ENCODE assay signal across 23 cellular contexts in the genomic region with DNA sequence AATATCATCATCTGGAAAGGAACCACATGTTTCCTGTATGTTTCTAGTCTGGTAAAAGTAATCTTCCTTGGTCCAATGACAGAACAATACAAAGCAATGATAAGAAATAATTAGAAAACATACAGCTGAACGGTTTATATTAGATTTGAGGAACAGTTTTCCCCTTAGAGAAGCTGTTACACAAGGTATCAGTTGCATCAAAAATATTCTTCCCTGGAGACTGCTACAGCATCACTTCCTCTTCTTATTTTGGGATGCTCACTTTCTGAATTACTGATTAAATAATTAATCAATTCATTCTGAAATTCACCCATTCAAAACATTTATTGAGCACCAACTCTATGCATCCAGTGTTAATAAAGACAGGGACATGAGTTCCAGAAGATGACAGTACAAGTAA. TPM values are rescaled to one million over a fixed set of nuclear protein-coding genes. Genes with fewer than 3 reads are reported as not detected.
DNase-seq lines count a peak whose midpoint lies in the region; ATAC-seq, FAIRE-seq and TF ChIP-seq lines count a peak whose summit lies in the region.
"Had no signal": no experiment of that assay in that cellular context is flagged by ENCODE, and none has a peak within 500 bp of the region (broad histone marks: within the 10 kb centered on the region; RNA-seq: fewer than 3 reads in every experiment).

No MANE protein-coding gene starts in this region.

- intact Hi-C loops in GM12878 (cut with micrococcal nuclease; ENCODE audit: unreplicated experiment): no loop called here

- DNase-seq in GM12891 (ENCODE audit: insufficient read length, low spot score): no peak
- DNase-seq in NB4 (ENCODE audit: low read depth): peak; percentile 31
- no peak for DNase-seq in GM12878 (ENCODE audit: low read depth, low spot score)
- no peak for DNase-seq in omental fat pad (ENCODE audit: low spot score)
- no peak for DNase-seq in stimulated activated naive CD8-positive, alpha-beta T cell treated with anti-CD3 and anti-CD28 coated beads, Interleukin-15, Interleukin-2, amounts not matched to agents 100 U/mL and 50 U/mL, for 24 hours
- no peak for DNase-seq in stimulated activated CD4-positive, alpha-beta T cell treated with anti-CD3 and anti-CD28 coated beads, Interleukin-4, amount 100 ng/mL, for 24 hours
- DNase-seq: Calu3; CD8-positive, alpha-beta memory T cell; Kasumi-1; MG63; NCI-H1105; NCI-H146; NCI-H2029; NCI-H2227 treated with DMSO at 0.1 percent for 48 hours; NCI-H524; NCI-H774; SHP77 treated with DMSO at 0.1 percent for 48 hours; T-cell had no signal

- H3K27me3 ChIP-seq in BLaER1: no peaks in the 10 kb centered on the region
- no peaks in the 10 kb centered on the region; a peak in 1 of 4 replicates for H3K27me3 ChIP-seq in GM12878 (replicated peaks in 1 of 2; ENCODE audit: control insufficient read depth in 2 of 2, insufficient read depth in 2 of 2, low read length in 1 of 2)
- H3K27me3 ChIP-seq: MG63 had no signal

- H3K9me3 ChIP-seq in BLaER1: no peaks in the 10 kb centered on the region
- no peaks in the 10 kb centered on the region for H3K9me3 ChIP-seq in GM12878 (replicated peaks; ENCODE audit: control insufficient read depth, insufficient read depth, low read length)
- H3K9me3 ChIP-seq: MG63 had no signal

- H3K27ac ChIP-seq in BLaER1: no peak overlapping the region
- H3K27ac ChIP-seq in GM12878 (ENCODE audit: control insufficient read depth, insufficient read depth): no peak overlapping the region
- H3K27ac ChIP-seq: RWPE1 had no signal

- TF ChIP-seq POLR2A in GM12891 (IDR thresholded peaks at IDR 0.05; ENCODE audit: low read depth, low read length) (no peak), NB4 (IDR thresholded peaks at IDR 0.05; ENCODE audit: extremely low read depth, insufficient read length) (no peak), GM12878 (IDR thresholded peaks at IDR 0.05; ENCODE audit: low read depth, low read length) (no peak)

- TF ChIP-seq RAD21 in GM12878 (IDR thresholded peaks at IDR 0.05; ENCODE audit: insufficient read depth, low read depth, low read length): no peak

- CTCF ChIA-PET in GM12878 (lab: Yijun Ruan, JAX): interaction anchor here (0.6 to 2.7 kb wide), 3 partner anchors 8 to 224 kb away, joined by 3 to 23 read pairs (median 3); a partner anchor contains a TSS

- no peaks in the 10 kb centered on the region for H3K79me2 ChIP-seq in GM12878 (ENCODE audit: control insufficient read depth, insufficient read depth, low read length)

- no peak for TF ChIP-seq CTCF in NB4 (IDR thresholded peaks at IDR 0.05; ENCODE audit: low read depth, low read length)
- TF ChIP-seq CTCF in GM12878 (IDR thresholded peaks at IDR 0.05 in 2 of 3, conservative IDR thresholded peaks at IDR 0.05 in 1 of 3; ENCODE audit: control insufficient read depth in 2 of 3, extremely low read depth in 1 of 3, insufficient read depth in 1 of 3, low read depth in 3 of 3, low read length in 3 of 3): no peak
- no peak for TF ChIP-seq CTCF in omental fat pad (IDR thresholded peaks at IDR 0.05)

- RAD21 ChIA-PET in GM12878 (lab: Charles Lee; ENCODE audit: unreplicated experiment): interaction anchor here (0.8 kb wide), 2 partner anchors 10 to 11 kb away, joined by 3 to 5 read pairs; a partner anchor contains a TSS

- BruUV-seq in GM12878 (replicated peaks; lab: Mats Ljungman, UMichigan): no TSS peak

- H3K4me1 ChIP-seq in BLaER1 (peaks cover 26% of the 10 kb centered on the region), GM12878 (ENCODE audit: control insufficient read depth, insufficient read depth, low read length) (no peaks in the 10 kb centered on the region)

- no peak overlapping the region for H3K9ac ChIP-seq in BLaER1
- no peak overlapping the region for H3K9ac ChIP-seq in GM12878 (ENCODE audit: control insufficient read depth, insufficient read depth, low read length)

- H4K20me1 ChIP-seq in BLaER1: no peaks in the 10 kb centered on the region
- no peaks in the 10 kb centered on the region for H4K20me1 ChIP-seq in GM12878 (ENCODE audit: control insufficient read depth, insufficient read depth)

- POLR2A ChIA-PET in GM12878 (lab: Charles Lee): interaction anchor here (1.9 kb wide), 1 partner anchor 9 kb away, joined by 7 read pairs; a partner anchor contains a TSS

- peak overlapping the region; percentile 61 for H3K4me2 ChIP-seq in BLaER1
- no peak overlapping the region for H3K4me2 ChIP-seq in GM12878 (ENCODE audit: control insufficient read depth, insufficient read depth)

- H3K4me3 ChIP-seq in BLaER1 (no peak overlapping the region), NB4 (ENCODE audit: low read depth, low read length) (no peak overlapping the region), GM12878 (no peak overlapping the region)
- H3K4me3 ChIP-seq: MG63 had no signal

- no peaks in the 10 kb centered on the region for H3K36me3 ChIP-seq in BLaER1
- H3K36me3 ChIP-seq in GM12878 (ENCODE audit: control insufficient read depth in 2 of 2, insufficient read depth in 2 of 2, low read length in 1 of 2): no peaks in the 10 kb centered on the region
- H3K36me3 ChIP-seq: MG63 had no signal

- FAIRE-seq in GM12891 (lab: Jason Lieb, UNC) (peak; percentile 65), GM12878 (lab: Jason Lieb, UNC) (no peak)
- FAIRE-seq: G401.6, GM19239, H1 had no signal

- no peak overlapping the region for H2AFZ ChIP-seq in GM12878 (ENCODE audit: control insufficient read depth, low read depth, low read length)

- in situ Hi-C loops in GM12878 (cut with MboI): no loop called here

- TF ChIP-seq EP300 in GM12878 (IDR thresholded peaks at IDR 0.05; ENCODE audit: borderline replicate concordance in 1 of 2, control insufficient read depth in 1 of 2, low read depth in 2 of 2, low read length in 2 of 2): no peak

- SMC1A ChIA-PET in GM12878 (lab: Charles Lee; ENCODE audit: uncharacterized antibody, unreplicated experiment): interaction anchor here (0.7 to 2.4 kb wide), 2 partner anchors 8 to 161 kb away, joined by 3 to 16 read pairs; a partner anchor contains a TSS

- no peak for ATAC-seq in GM12878
- no peak for ATAC-seq in omental fat pad (ENCODE audit: low FRiP score)
- ATAC-seq in stimulated activated naive CD8-positive, alpha-beta T cell treated with anti-CD3 and anti-CD28 coated beads, Interleukin-15, Interleukin-2, amounts not matched to agents 100 U/mL and 50 U/mL, for 24 hours: no peak
- ATAC-seq: T-cell had no signal

- WGBS in GM12878 (ENCODE audit: insufficient coverage, insufficient replicate concordance, low lambda C conversion rate, missing lambda C conversion rate): 0% methylated on average over 1 of the region's 1 CpG

TF ChIP-seq in GM12891, 5 proteins besides CTCF, POLR2A, EP300 and RAD21 (continues in another document):
- no peak for TF ChIP-seq PAX5 (IDR thresholded peaks at IDR 0.05; ENCODE audit: insufficient read depth, low read length, severe bottlenecking)
- no peak for TF ChIP-seq TAF1 (IDR thresholded peaks at IDR 0.05; ENCODE audit: low read depth, low read length)
- no peak for TF ChIP-seq SPI1 (IDR thresholded peaks at IDR 0.05; ENCODE audit: low read depth, low read length)
- no peak for TF ChIP-seq POLR2AphosphoS5 (IDR thresholded peaks at IDR 0.05; ENCODE audit: low read depth, low read length)

TF ChIP-seq in GM12878, 131 proteins besides CTCF, POLR2A, EP300 and RAD21:
- TF ChIP-seq MEF2B (IDR thresholded peaks at IDR 0.05; ENCODE audit: partially characterized antibody, poor library complexity, severe bottlenecking) (peak; percentile 22), SPI1 (IDR thresholded peaks at IDR 0.05; ENCODE audit: borderline replicate concordance, insufficient read depth, low read depth, low read length) (peak; percentile 39; the same call in 1 of the 2 replicates), SP1 (IDR thresholded peaks at IDR 0.05; ENCODE audit: low read depth, low read length) (no peak)

RNA-seq across cellular contexts. Expression of a gene that starts 8.4 kb away (rescaled TPM):
- 8.3 TPM for polyA plus RNA-seq in GM12891 (2012; ENCODE audit: low read depth, missing spikeins)
- 15.8 and 18.2 TPM in 2 replicates for total RNA-seq in GM12878 (2013; cell fraction: nucleolus; rRNA removed)
- 7.9 and 13.7 TPM in 2 replicates for total RNA-seq in GM12878 (2014; rRNA removed)
- total RNA-seq in GM12878 (2014; rRNA removed; fragmentation: Illumina TruSeq; extraction: Trizol): 14.6 and 15.0 TPM in 2 replicates
- 9.0 and 10.0 TPM in 2 replicates for total RNA-seq in GM12878 (2021)
- 6.2 TPM for polyA plus RNA-seq in GM12878 (2011; ENCODE audit: low read depth)
- polyA plus RNA-seq in GM12878 (2011; rRNA removed): 6.9 and 14.0 TPM in 2 replicates
- 2.7 and 3.0 TPM in 2 replicates for polyA plus RNA-seq in GM12878 (2011; cell fraction: cytosol; rRNA removed)
- 1.6 and 2.9 TPM in 2 replicates for polyA plus RNA-seq in GM12878 (2011; cell fraction: nucleus; rRNA removed)
- 7.1 and 8.7 TPM in 2 replicates for polyA plus RNA-seq in GM12878 (2012)
- polyA plus RNA-seq in GM12878 (2014; fragmentation: Illumina TruSeq; extraction: Trizol): 14.9 and 18.5 TPM in 2 replicates
- polyA plus RNA-seq in GM12878 (2014; fragmentation: Nextera tagmentation; extraction: Ambion mirVana): 10 to 100 TPM; 25.4 to 31.5 TPM
- 8.1 and 9.6 TPM in 2 replicates for polyA plus RNA-seq in GM12878 (2014; rRNA removed)
- 10 to 100 TPM; 20.6 to 21.2 TPM for polyA plus RNA-seq in GM12878 (2016; fragmentation: Nextera tagmentation; extraction: Ambion mirVana)
- polyA minus RNA-seq in GM12878 (2011; rRNA and poly(A)+ RNA removed): 4.2 and 4.5 TPM in 2 replicates
- 3.6 and 4.0 TPM in 2 replicates for polyA minus RNA-seq in GM12878 (2011; cell fraction: cytosol; rRNA and poly(A)+ RNA removed)
- polyA minus RNA-seq in GM12878 (2011; cell fraction: nucleus; rRNA and poly(A)+ RNA removed): 2.7 and 5.9 TPM in 2 replicates
- total RNA-seq in omental fat pad: 1 to 10 TPM; 4.7 to 8.2 (median 6.0) TPM

RNA-seq across cellular contexts. Expression of a gene that starts 27.9 kb away (rescaled TPM):
- polyA plus RNA-seq in GM12891 (2012; ENCODE audit: low read depth, missing spikeins): not detected
- total RNA-seq in GM12878 (2013; cell fraction: nucleolus; rRNA removed): not detected in 2 replicates
- total RNA-seq in GM12878 (2014; rRNA removed): not detected in 2 replicates
- not detected in 2 replicates for total RNA-seq in GM12878 (2014; rRNA removed; fragmentation: Illumina TruSeq; extraction: Trizol)
- total RNA-seq in GM12878 (2021): 0.05 TPM in 1 of 2 replicates, not detected in the other
- polyA plus RNA-seq in GM12878 (2011; ENCODE audit: low read depth): not detected
- polyA plus RNA-seq in GM12878 (2011; rRNA removed): 0.22 TPM in 1 of 2 replicates, not detected in the other
- 0.06 and 0.07 TPM in 2 replicates for polyA plus RNA-seq in GM12878 (2011; cell fraction: cytosol; rRNA removed)
- 0.01 TPM in 1 of 2 replicates, not detected in the other for polyA plus RNA-seq in GM12878 (2011; cell fraction: nucleus; rRNA removed)
- not detected in 2 replicates for polyA plus RNA-seq in GM12878 (2012)
- not detected in 2 replicates for polyA plus RNA-seq in GM12878 (2014; fragmentation: Illumina TruSeq; extraction: Trizol)
- polyA plus RNA-seq in GM12878 (2014; fragmentation: Nextera tagmentation; extraction: Ambion mirVana): not detected
- polyA plus RNA-seq in GM12878 (2014; rRNA removed): not detected in 2 replicates
- under 1 TPM in 1 of 2 experiments, not detected in 1; 0.08 TPM for polyA plus RNA-seq in GM12878 (2016; fragmentation: Nextera tagmentation; extraction: Ambion mirVana)
- not detected in 2 replicates for polyA minus RNA-seq in GM12878 (2011; rRNA and poly(A)+ RNA removed)
- not detected in 2 replicates for polyA minus RNA-seq in GM12878 (2011; cell fraction: cytosol; rRNA and poly(A)+ RNA removed)
- polyA minus RNA-seq in GM12878 (2011; cell fraction: nucleus; rRNA and poly(A)+ RNA removed): not detected in 2 replicates
- 1 to 10 TPM in 2 of 4 donors, under 1 TPM in 2; 0.13 to 2.2 (median 1.2) TPM for total RNA-seq in omental fat pad
- total RNA-seq: CD8-positive, alpha-beta memory T cell had no signal
- polyA plus RNA-seq: CD8-positive, alpha-beta memory T cell had no signal
